26 cellular contexts compared by ENCODE assay signal in genomic region chr14:89282191-89282590, GRCh38.
DNase-seq lines count a peak whose midpoint lies in the region; ATAC-seq, FAIRE-seq and TF ChIP-seq lines count a peak whose summit lies in the region.
"Had no signal": no experiment of that assay in that cellular context is flagged by ENCODE, and none has a peak within 500 bp of the region (broad histone marks: within the 10 kb centered on the region; RNA-seq: fewer than 3 reads in every experiment).

No MANE protein-coding gene starts in this region.

- intact Hi-C loops in CD4-positive, alpha-beta T cell (cut with DNase I, micrococcal nuclease) = no loop called here

- POLR2A ChIA-PET in CD4-positive, alpha-beta T cell (lab: Charles Lee) = no interaction called here

- no peak overlapping the region for H3K4me3 Mint-ChIP-seq in CD4-positive, alpha-beta T cell
- peak overlapping the region; percentile 71 for H3K4me3 Mint-ChIP-seq in natural killer cell treated with Interleukin-12 subunit alpha and Interleukin-12 subunit beta and Interleukin-15 and Interleukin-18, amount 100 ng/mL, for 72 hours
- H3K4me3 Mint-ChIP-seq: CD4-positive, alpha-beta memory T cell; GM23338; H9 had no signal

- H3K9me3 ChIP-seq in CD4-positive, alpha-beta T cell (ENCODE audit: control insufficient read depth, low read length) = no peaks in the 10 kb centered on the region
- H3K9me3 ChIP-seq: Caco-2, MG63, SK-N-SH had no signal

- peaks cover 81% of the 10 kb centered on the region for H3K4me1 Mint-ChIP-seq in CD4-positive, alpha-beta T cell (ENCODE audit: low read depth)
- H3K4me1 Mint-ChIP-seq in natural killer cell treated with Interleukin-12 subunit alpha and Interleukin-12 subunit beta and Interleukin-15 and Interleukin-18, amount 100 ng/mL, for 72 hours (ENCODE audit: low read depth in 2 of 2) = peaks cover 66 to 70% of the 10 kb centered on the region in 2 donors

- no peak for FAIRE-seq in HTR-8/SVneo (lab: Jason Lieb, UNC)
- FAIRE-seq: A204.1, GM12892, GM19239 had no signal

- in situ Hi-C loops in G401 (cut with HindIII; ENCODE audit: low sequenced_read_pairs) = no loop called here

- H3K27ac Mint-ChIP-seq in CD4-positive, alpha-beta T cell = peak overlapping the region; percentile 39
- H3K27ac Mint-ChIP-seq in natural killer cell treated with Interleukin-12 subunit alpha and Interleukin-12 subunit beta and Interleukin-15 and Interleukin-18, amount 100 ng/mL, for 72 hours = peak overlapping the region; percentile 61 to 87

- no peaks in the 10 kb centered on the region for H3K27me3 Mint-ChIP-seq in CD4-positive, alpha-beta T cell
- H3K27me3 Mint-ChIP-seq in natural killer cell treated with Interleukin-12 subunit alpha and Interleukin-12 subunit beta and Interleukin-15 and Interleukin-18, amount 100 ng/mL, for 72 hours = no peaks in the 10 kb centered on the region
- H3K27me3 Mint-ChIP-seq: CD4-positive, alpha-beta memory T cell had no signal

- TF ChIP-seq CTCF in CD4-positive, alpha-beta T cell (IDR thresholded peaks at IDR 0.05) = no peak

- H3K27me3 ChIP-seq in CD4-positive, alpha-beta T cell (ENCODE audit: control insufficient read depth, insufficient read depth, low read length) = no peaks in the 10 kb centered on the region
- H3K27me3 ChIP-seq: BLaER1 treated with 17β-estradiol and CSF1 and Interleukin-3, amounts not matched to agents 10 nM and 100 nM; MG63 had no signal

- no peak for ATAC-seq in CD4-positive, alpha-beta T cell (ENCODE audit: poor library complexity)
- no peak for ATAC-seq in natural killer cell treated with Interleukin-12 subunit alpha and Interleukin-12 subunit beta and Interleukin-15 and Interleukin-18, amount 100 ng/mL, for 72 hours
- no peak for ATAC-seq in HG03342 (IDR thresholded peaks at IDR 0.05; ENCODE audit: unreplicated experiment)
- ATAC-seq: GM23338, PC-3 had no signal

- no peak overlapping the region for H3K27ac ChIP-seq in CD4-positive, alpha-beta T cell (ENCODE audit: low read depth, low read length)
- H3K27ac ChIP-seq: BLaER1 treated with 17β-estradiol and CSF1 and Interleukin-3, amounts not matched to agents 10 nM and 100 nM had no signal

- no peak for DNase-seq in CD4-positive, alpha-beta T cell
- DNase-seq in G401 (ENCODE audit: low spot score) (peak; percentile 66), cerebellum (ENCODE audit: low spot score) (peak; percentile 36), epidermal melanocyte (ENCODE audit: insufficient read length, low spot score) (no peak), HTR-8/SVneo (ENCODE audit: insufficient read length, low spot score) (no peak)
- no peak for DNase-seq in natural killer cell treated with Interleukin-12 subunit alpha and Interleukin-12 subunit beta and Interleukin-15 and Interleukin-18, amount 100 ng/mL, for 72 hours (ENCODE audit: low spot score)
- DNase-seq: AML-193; Caco-2; CD4-positive, alpha-beta memory T cell; H9; KBM-7; MG63; NCI-H1105 treated with DMSO at 0.1 percent for 48 hours; NCI-H146; NCI-H1930; NCI-H2107; NCI-H524; NCI-H748 treated with DMSO at 0.1 percent for 48 hours; PC-3; SK-N-SH had no signal

- H3K36me3 Mint-ChIP-seq in CD4-positive, alpha-beta T cell (ENCODE audit: low read depth) = peaks cover 65% of the 10 kb centered on the region
- H3K36me3 Mint-ChIP-seq in natural killer cell treated with Interleukin-12 subunit alpha and Interleukin-12 subunit beta and Interleukin-15 and Interleukin-18, amount 100 ng/mL, for 72 hours = peaks cover 28% of the 10 kb centered on the region

- CTCF ChIA-PET in CD4-positive, alpha-beta T cell (lab: Charles Lee) = no interaction called here

- H3K9me3 Mint-ChIP-seq in CD4-positive, alpha-beta T cell = no peaks in the 10 kb centered on the region
- H3K9me3 Mint-ChIP-seq in natural killer cell treated with Interleukin-12 subunit alpha and Interleukin-12 subunit beta and Interleukin-15 and Interleukin-18, amount 100 ng/mL, for 72 hours = peaks cover 6% of the 10 kb centered on the region
- H3K9me3 Mint-ChIP-seq: CD4-positive, alpha-beta memory T cell; GM23338; H9 had no signal

Comparison
In these comparisons a context has a peak if more than half of its experiments do, and no peak if none do; other contexts are left out.
1. DNase-seq: peak in G401 (single experiment) and cerebellum (single experiment); none in CD4-positive, alpha-beta T cell (0 of 10), natural killer cell treated with Interleukin-12 subunit alpha and Interleukin-12 subunit beta and Interleukin-15 and Interleukin-18, amount 100 ng/mL, for 72 hours (single experiment), epidermal melanocyte (single experiment) and HTR-8/SVneo (single experiment).